ENCODE assay signal across 1 cellular context in genomic region chr21:41879190-41879998, GRCh38.
TF ChIP-seq lines count a peak whose summit lies in the region.

Gene PRDM15, minus strand, starts transcription at chr21:41879344. Its CDS starts 18,981 bp downstream, at chr21:41860363.

TF ChIP-seq in K562, 482 proteins besides CTCF, POLR2A, EP300 and RAD21 (continued from another document and continues in another):
- peak; percentile 89 for TF ChIP-seq MGA (IDR thresholded peaks at IDR 0.05)
- TF ChIP-seq ESRRB (CRISPR knock-in tag; IDR thresholded peaks at IDR 0.05; ENCODE audit: borderline replicate concordance): no peak
- no peak for TF ChIP-seq E2F1 (CRISPR knock-in tag; IDR thresholded peaks at IDR 0.05)
- TF ChIP-seq PHF20 (IDR thresholded peaks at IDR 0.05; ENCODE audit: partially characterized antibody): peak; percentile 70
- no peak for TF ChIP-seq SETDB1 (IDR thresholded peaks at IDR 0.05; ENCODE audit: low read length)
- TF ChIP-seq MIER1 (IDR thresholded peaks at IDR 0.05; ENCODE audit: low read depth): no peak
- TF ChIP-seq ZNF766 (CRISPR knock-in tag; conservative IDR thresholded peaks at IDR 0.05): peak; percentile 87
- TF ChIP-seq E2F5 (CRISPR knock-in tag; IDR thresholded peaks at IDR 0.05): no peak
- TF ChIP-seq RNF2 (IDR thresholded peaks at IDR 0.05): 0 out of 2 replicates have a peak, but pooled peaks have one; percentile 8
- TF ChIP-seq HEY1 (CRISPR knock-in tag; IDR thresholded peaks at IDR 0.05; ENCODE audit: borderline replicate concordance): no peak
- TF ChIP-seq SMARCA4 (IDR thresholded peaks at IDR 0.05): 0 out of 2 replicates have a peak, but pooled peaks have one; percentile 16
- no peak for TF ChIP-seq BCLAF1 (IDR thresholded peaks at IDR 0.05; ENCODE audit: borderline replicate concordance in 1 of 2, control insufficient read depth in 1 of 2, low read depth in 2 of 2, low read length in 1 of 2)
- TF ChIP-seq ZNF76 (CRISPR knock-in tag; IDR thresholded peaks at IDR 0.05; ENCODE audit: borderline replicate concordance): peak; percentile 56; the same call in 1 of the 2 replicates
- 0 out of 2 replicates have a peak, but pooled peaks have one; percentile 38 for TF ChIP-seq GTF2E2 (tag; IDR thresholded peaks at IDR 0.05)
- no peak; the same call in 1 of the 2 replicates for TF ChIP-seq JUN (IDR thresholded peaks at IDR 0.05; ENCODE audit: borderline replicate concordance, low read depth, low read length)
- TF ChIP-seq JUN (CRISPR knock-in tag; IDR thresholded peaks at IDR 0.05; ENCODE audit: borderline replicate concordance): no peak
- TF ChIP-seq ZNF354B (CRISPR knock-in tag; IDR thresholded peaks at IDR 0.05): no peak
- TF ChIP-seq GMEB1 (CRISPR knock-in tag; IDR thresholded peaks at IDR 0.05): 0 out of 2 replicates have a peak, but pooled peaks have one; percentile 5
- TF ChIP-seq ZNF589 (CRISPR knock-in tag; IDR thresholded peaks at IDR 0.05; ENCODE audit: low read depth): peak; percentile 74; the same call in 1 of the 2 replicates
- TF ChIP-seq FIP1L1 (IDR thresholded peaks at IDR 0.05; ENCODE audit: low read depth, low read length, poor library complexity, severe bottlenecking): peak; percentile 60
- 0 out of 2 replicates have a peak, but pooled peaks have one; percentile 16 for TF ChIP-seq PRMT5 (CRISPR knock-in tag; IDR thresholded peaks at IDR 0.05)
- TF ChIP-seq SMAD4 (CRISPR knock-in tag; conservative IDR thresholded peaks at IDR 0.05): peak; percentile 69
- TF ChIP-seq POLR2H (tag; IDR thresholded peaks at IDR 0.05; ENCODE audit: low read depth): peak; percentile 53; the same call in 1 of the 2 replicates
- TF ChIP-seq ZNF395 (CRISPR knock-in tag; IDR thresholded peaks at IDR 0.05): peak; percentile 79
- TF ChIP-seq ZBTB2 (IDR thresholded peaks at IDR 0.05): 0 out of 2 replicates have a peak, but pooled peaks have one; percentile 55
- TF ChIP-seq MAX (CRISPR knock-in tag; IDR thresholded peaks at IDR 0.05): peak; percentile 87
- no peak for TF ChIP-seq ATF3 (IDR thresholded peaks at IDR 0.05)
- TF ChIP-seq ATF3 (CRISPR knock-in tag; conservative IDR thresholded peaks at IDR 0.05): no peak
- TF ChIP-seq CGGBP1 (CRISPR knock-in tag; IDR thresholded peaks at IDR 0.05): peak; percentile 65; the same call in 1 of the 2 replicates
- no peak for TF ChIP-seq ADNP (tag; IDR thresholded peaks at IDR 0.05)
- peak; percentile 43 for TF ChIP-seq USF1 (CRISPR knock-in tag; IDR thresholded peaks at IDR 0.05)
